ENCODE assay signal across 8 cellular contexts in the genomic region with DNA sequence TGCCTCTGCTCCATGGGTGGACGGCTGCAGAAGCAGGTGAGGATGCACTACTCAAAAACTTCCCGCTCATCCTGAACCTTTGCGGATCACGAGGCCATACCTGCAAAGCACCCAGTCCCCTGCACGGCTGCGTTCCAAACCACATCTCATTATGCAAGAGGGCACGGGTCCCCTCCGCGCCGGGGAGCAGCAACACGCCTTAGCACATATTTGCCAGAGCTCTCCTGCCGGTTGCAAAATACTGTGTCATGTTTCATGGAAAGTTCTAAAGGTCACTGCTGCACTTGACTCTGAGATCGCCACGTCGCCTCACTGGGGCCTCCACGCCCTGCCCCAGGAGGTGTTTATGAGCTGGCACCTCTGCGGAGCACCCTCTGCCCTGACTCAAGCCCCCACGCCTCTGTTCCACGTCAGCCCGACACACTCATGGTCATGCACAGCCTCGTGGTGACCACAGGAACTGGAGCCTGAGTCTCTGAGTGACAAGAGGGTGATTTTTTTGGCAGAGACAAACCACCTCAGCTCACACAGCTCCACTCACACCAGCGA.
DNase-seq lines count a peak whose midpoint lies in the region; ATAC-seq, FAIRE-seq and TF ChIP-seq lines count a peak whose summit lies in the region.

No MANE protein-coding gene starts in this region.

- RAD21 ChIA-PET in GM12878 (lab: Charles Lee; ENCODE audit: unreplicated experiment) = no interaction called here

- no peaks in the 10 kb centered on the region for H4K20me1 ChIP-seq in GM12878 (ENCODE audit: control insufficient read depth, insufficient read depth)
- no peaks in the 10 kb centered on the region for H4K20me1 ChIP-seq in MM.1S (ENCODE audit: insufficient read depth, low read length)

- no peaks in the 10 kb centered on the region for H3K79me2 ChIP-seq in GM12878 (ENCODE audit: control insufficient read depth, insufficient read depth, low read length)
- no peaks in the 10 kb centered on the region for H3K79me2 ChIP-seq in MM.1S (ENCODE audit: low read length)

- 62% methylated on average over 22 of the region's 22 CpGs for WGBS in GM12878 (ENCODE audit: insufficient coverage, insufficient replicate concordance, low lambda C conversion rate, missing lambda C conversion rate)

- no peaks in the 10 kb centered on the region for H3K9me2 ChIP-seq in MM.1S (replicated peaks; ENCODE audit: insufficient read depth, low read length)

- no peaks in the 10 kb centered on the region for H3F3A ChIP-seq in MM.1S (ENCODE audit: insufficient read depth, low read length)

- SMC1A ChIA-PET in GM12878 (lab: Charles Lee; ENCODE audit: uncharacterized antibody, unreplicated experiment) = no interaction called here

- H2AFZ ChIP-seq in GM12878 (ENCODE audit: control insufficient read depth, low read depth, low read length) (no peak overlapping the region), MM.1S (ENCODE audit: low read length) (no peak overlapping the region)

- no peak for FAIRE-seq in GM12878 (lab: Jason Lieb, UNC)

- in situ Hi-C loops in GM12878 (cut with MboI) = no loop called here

- H3K27ac ChIP-seq in GM12878 (ENCODE audit: control insufficient read depth, insufficient read depth) (no peak overlapping the region), MM.1S (ENCODE audit: low read length) (no peak overlapping the region)

- H3K4me1 ChIP-seq in GM12878 (ENCODE audit: control insufficient read depth, insufficient read depth, low read length) (no peaks in the 10 kb centered on the region), MM.1S (ENCODE audit: low read length) (no peaks in the 10 kb centered on the region)

- POLR2A ChIA-PET in GM12878 (lab: Charles Lee) = no interaction called here

- ATAC-seq in GM12878 (peak; percentile 68), GM19397 (IDR thresholded peaks at IDR 0.05; ENCODE audit: unreplicated experiment) (no peak)

- no TSS peak for BruUV-seq in GM12878 (replicated peaks; lab: Mats Ljungman, UMichigan)

- TF ChIP-seq EP300 in GM12878 (IDR thresholded peaks at IDR 0.05; ENCODE audit: borderline replicate concordance in 1 of 2, control insufficient read depth in 1 of 2, low read depth in 2 of 2, low read length in 2 of 2) = no peak

- no peak for TF ChIP-seq POLR2A in GM12878 (IDR thresholded peaks at IDR 0.05; ENCODE audit: low read depth, low read length)

- H3K9me3 ChIP-seq in GM12878 (replicated peaks; ENCODE audit: control insufficient read depth, insufficient read depth, low read length) = no peaks in the 10 kb centered on the region
- no peaks in the 10 kb centered on the region for H3K9me3 ChIP-seq in MM.1S (replicated peaks; ENCODE audit: insufficient read depth, low read length)

- CTCF ChIA-PET in GM12878 (lab: Yijun Ruan, JAX) = no interaction called here

- TF ChIP-seq CTCF in GM12878 (IDR thresholded peaks at IDR 0.05 in 2 of 3, conservative IDR thresholded peaks at IDR 0.05 in 1 of 3; ENCODE audit: control insufficient read depth in 2 of 3, extremely low read depth in 1 of 3, insufficient read depth in 1 of 3, low read depth in 3 of 3, low read length in 3 of 3) = peak in 1 of 3 experiments; percentile 22; a peak in 1 of 6 replicates
- TF ChIP-seq CTCF in MM.1S (IDR thresholded peaks at IDR 0.05; ENCODE audit: low read length) = no peak

- DNase-seq in CD1c-positive myeloid dendritic cell (ENCODE audit: extremely low spot score) (peak; percentile 95), HuH-7 (ENCODE audit: low spot score) (peak; percentile 92), GM12878 (ENCODE audit: low read depth, low spot score) (no peak), lung microvascular endothelial cell (ENCODE audit: low read depth in 2 of 2) (peak; percentile 64 to 70), SKM-1 (lab: John Stamatoyannopoulos, UW; ENCODE audit: unreplicated experiment) (no peak), NCI-H187 (lab: John Stamatoyannopoulos, UW) (no peak), MM.1S (no peak)

- no peaks in the 10 kb centered on the region; a peak in 1 of 4 replicates for H3K27me3 ChIP-seq in GM12878 (replicated peaks in 1 of 2; ENCODE audit: control insufficient read depth in 2 of 2, insufficient read depth in 2 of 2, low read length in 1 of 2)
- H3K27me3 ChIP-seq in MM.1S (replicated peaks; ENCODE audit: insufficient read depth, low read length) = peaks cover 69% of the 10 kb centered on the region

- H3K4me3 ChIP-seq in GM12878 (no peak overlapping the region), MM.1S (ENCODE audit: low read length) (no peak overlapping the region)

- H3K9ac ChIP-seq in GM12878 (ENCODE audit: control insufficient read depth, insufficient read depth, low read length) (no peak overlapping the region), MM.1S (ENCODE audit: low read length) (no peak overlapping the region)

- H3K4me2 ChIP-seq in GM12878 (ENCODE audit: control insufficient read depth, insufficient read depth) = no peak overlapping the region
- no peak overlapping the region for H3K4me2 ChIP-seq in MM.1S (ENCODE audit: low read depth, low read length)

- H3K36me3 ChIP-seq in GM12878 (ENCODE audit: control insufficient read depth in 2 of 2, insufficient read depth in 2 of 2, low read length in 1 of 2) (no peaks in the 10 kb centered on the region), MM.1S (replicated peaks; ENCODE audit: insufficient read depth, low read length) (no peaks in the 10 kb centered on the region)

- TF ChIP-seq RAD21 in GM12878 (IDR thresholded peaks at IDR 0.05; ENCODE audit: insufficient read depth, low read depth, low read length) = no peak

- intact Hi-C loops in GM12878 (cut with micrococcal nuclease; ENCODE audit: unreplicated experiment) = no loop called here

TF ChIP-seq in GM12878, 131 proteins besides CTCF, POLR2A, EP300 and RAD21:
- TF ChIP-seq SIX5 (IDR thresholded peaks at IDR 0.05; ENCODE audit: low read depth, low read length, severe bottlenecking) (no peak), SP1 (IDR thresholded peaks at IDR 0.05; ENCODE audit: low read depth, low read length) (no peak), YBX1 (IDR thresholded peaks at IDR 0.05) (no peak)
- TF ChIP-seq, protein P1, sequence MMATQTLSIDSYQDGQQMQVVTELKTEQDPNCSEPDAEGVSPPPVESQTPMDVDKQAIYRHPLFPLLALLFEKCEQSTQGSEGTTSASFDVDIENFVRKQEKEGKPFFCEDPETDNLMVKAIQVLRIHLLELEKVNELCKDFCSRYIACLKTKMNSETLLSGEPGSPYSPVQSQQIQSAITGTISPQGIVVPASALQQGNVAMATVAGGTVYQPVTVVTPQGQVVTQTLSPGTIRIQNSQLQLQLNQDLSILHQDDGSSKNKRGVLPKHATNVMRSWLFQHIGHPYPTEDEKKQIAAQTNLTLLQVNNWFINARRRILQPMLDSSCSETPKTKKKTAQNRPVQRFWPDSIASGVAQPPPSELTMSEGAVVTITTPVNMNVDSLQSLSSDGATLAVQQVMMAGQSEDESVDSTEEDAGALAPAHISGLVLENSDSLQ (IDR thresholded peaks at IDR 0.05) = peak; percentile 26; the same call in 1 of the 2 replicates

Comparison
In these comparisons a context has a peak if more than half of its experiments do, and no peak if none do; other contexts are left out.
1. DNase-seq: peak in CD1c-positive myeloid dendritic cell (single experiment), HuH-7 (single experiment) and lung microvascular endothelial cell (2 of 2); none in GM12878 (single experiment), SKM-1 (single experiment), NCI-H187 (0 of 2) and MM.1S (single experiment).